Comparison of ENCODE assay signal across 1 cellular context in genomic region chr6:146551545-146551944, GRCh38.
TF ChIP-seq lines count a peak whose summit lies in the region.

No MANE protein-coding gene starts in this region.

TF ChIP-seq in SK-N-SH treated with all-trans-retinoic acid at 6 μM for 48 hours, 23 proteins besides CTCF, POLR2A, EP300 and RAD21 (continued from another document):
- TF ChIP-seq TSHZ2 (CRISPR knock-in tag; IDR thresholded peaks at IDR 0.05) (no peak), ZFP30 (CRISPR knock-in tag; IDR thresholded peaks at IDR 0.05) (no peak), CSRNP3 (CRISPR knock-in tag; IDR thresholded peaks at IDR 0.05) (no peak), POU6F1 (CRISPR knock-in tag; IDR thresholded peaks at IDR 0.05; ENCODE audit: borderline replicate concordance, low read depth) (no peak), OSR1 (CRISPR knock-in tag; IDR thresholded peaks at IDR 0.05) (no peak), TOX (CRISPR knock-in tag; IDR thresholded peaks at IDR 0.05; ENCODE audit: borderline replicate concordance) (no peak), ZC3H10 (CRISPR knock-in tag; IDR thresholded peaks at IDR 0.05) (no peak)
